22 cellular contexts compared by ENCODE assay signal in genomic region chr1:158334601-158335292, GRCh38. TPM values are rescaled to one million over a fixed set of nuclear protein-coding genes. Genes with fewer than 3 reads are reported as not detected.
DNase-seq lines count a peak whose midpoint lies in the region; ATAC-seq, FAIRE-seq and TF ChIP-seq lines count a peak whose summit lies in the region.
"Had no signal": no experiment of that assay in that cellular context is flagged by ENCODE, and none has a peak within 500 bp of the region (broad histone marks: within the 10 kb centered on the region; RNA-seq: fewer than 3 reads in every experiment).

No MANE protein-coding gene starts in this region.

- H3K4me3 Mint-ChIP-seq in naive B cell (peak overlapping the region in 5 of 8 donors; percentile 13 to 82 (median 34)), chondrocyte (ENCODE audit: unreplicated experiment) (no peak overlapping the region)
- no peak overlapping the region for H3K4me3 Mint-ChIP-seq in activated CD4-positive, alpha-beta T cell treated with anti-CD3 and anti-CD28 coated beads for 36 hours
- H3K4me3 Mint-ChIP-seq: CD4-positive, CD25-positive, alpha-beta regulatory T cell had no signal

- H3K27ac Mint-ChIP-seq in naive B cell (peak overlapping the region in 2 of 6 donors; percentile 34 to 45), chondrocyte (ENCODE audit: unreplicated experiment) (no peak overlapping the region)
- H3K27ac Mint-ChIP-seq in activated CD4-positive, alpha-beta T cell treated with anti-CD3 and anti-CD28 coated beads for 36 hours: no peak overlapping the region
- H3K27ac Mint-ChIP-seq: CD4-positive, CD25-positive, alpha-beta regulatory T cell had no signal

- POLR2A ChIA-PET in A549 (lab: Yijun Ruan, JAX): no interaction called here
- POLR2A ChIA-PET in activated CD4-positive, alpha-beta T cell treated with anti-CD3 and anti-CD28 coated beads for 36 hours (lab: Charles Lee): no interaction called here

- 4% methylated on average over 1 of the region's 1 CpG for WGBS in A549 (ENCODE audit: missing lambda C conversion rate)

- DNase-seq in A549 (ENCODE audit: low read depth in 1 of 2, low spot score in 1 of 2) (no peak), Daoy (ENCODE audit: low read depth) (peak; percentile 7), MV-4-11 (lab: John Stamatoyannopoulos, UW) (peak; percentile 0), naive B cell (no peak), medulla oblongata (ENCODE audit: extremely low spot score) (no peak), chondrocyte (ENCODE audit: low spot score) (no peak)
- DNase-seq in activated CD4-positive, alpha-beta T cell treated with anti-CD3 and anti-CD28 coated beads for 36 hours: no peak
- DNase-seq: GOT3, HCEC 1CT, NCI-H1092 treated with DMSO at 0.1 percent for 48 hours, NCI-H1436 treated with DMSO at 0.1 percent for 48 hours, NCI-H2029, NCI-H226, NCI-H510A treated with DMSO at 0.1 percent for 48 hours, NCI-H748 treated with DMSO at 0.1 percent for 48 hours, Right ventricle myocardium superior had no signal

- no peak for TF ChIP-seq EP300 in A549 (IDR thresholded peaks at IDR 0.05)

- no peak overlapping the region for H3K4me3 ChIP-seq in A549

- no peaks in the 10 kb centered on the region for H3K4me1 ChIP-seq in A549

- CTCF ChIA-PET in A549 (lab: Yijun Ruan, JAX): no interaction called here
- CTCF ChIA-PET in activated CD4-positive, alpha-beta T cell treated with anti-CD3 and anti-CD28 coated beads for 36 hours (lab: Charles Lee): interaction anchor here (0.6 kb wide), 1 partner anchor 1671 kb away, joined by 4 read pairs; no protein-coding TSS in a partner anchor

- FAIRE-seq in A549 (lab: Jason Lieb, UNC): no peak

- no peak overlapping the region for H3K27ac ChIP-seq in A549

- H3K9me3 ChIP-seq in A549: no peaks in the 10 kb centered on the region

- intact Hi-C loops in activated CD4-positive, alpha-beta T cell treated with anti-CD3 and anti-CD28 coated beads for 36 hours (cut with DNase I, micrococcal nuclease): loop anchor here in 1 of 2 experiments (5.0 kb wide), 1 partner anchor 87 kb away; no protein-coding TSS in a partner anchor

- no peak for TF ChIP-seq RAD21 in A549 (conservative IDR thresholded peaks at IDR 0.05 in 1 of 2, IDR thresholded peaks at IDR 0.05 in 1 of 2)

- H3K27me3 Mint-ChIP-seq in naive B cell: no peaks in the 10 kb centered on the region
- no peaks in the 10 kb centered on the region for H3K27me3 Mint-ChIP-seq in chondrocyte (ENCODE audit: low read depth)
- peaks cover 4% of the 10 kb centered on the region for H3K27me3 Mint-ChIP-seq in activated CD4-positive, alpha-beta T cell treated with anti-CD3 and anti-CD28 coated beads for 36 hours
- H3K27me3 Mint-ChIP-seq: IgD-negative memory B cell had no signal

- H3K4me1 Mint-ChIP-seq in naive B cell (peaks cover 22 to 35% (median 28%) of the 10 kb centered on the region in 3 donors), chondrocyte (ENCODE audit: low read depth) (no peaks in the 10 kb centered on the region)
- peaks cover 15% of the 10 kb centered on the region for H3K4me1 Mint-ChIP-seq in activated CD4-positive, alpha-beta T cell treated with anti-CD3 and anti-CD28 coated beads for 36 hours

- H3K9me3 Mint-ChIP-seq in naive B cell (peaks cover 6 to 23% (median 13%) of the 10 kb centered on the region in 7 donors), chondrocyte (ENCODE audit: low read depth) (peaks cover 8% of the 10 kb centered on the region)
- peaks cover 14% of the 10 kb centered on the region for H3K9me3 Mint-ChIP-seq in activated CD4-positive, alpha-beta T cell treated with anti-CD3 and anti-CD28 coated beads for 36 hours (ENCODE audit: low read depth)

- peaks cover 5 to 16% of the 10 kb centered on the region in 2 donors for H3K36me3 Mint-ChIP-seq in naive B cell
- H3K36me3 Mint-ChIP-seq in chondrocyte (ENCODE audit: low read depth): no peaks in the 10 kb centered on the region
- no peaks in the 10 kb centered on the region for H3K36me3 Mint-ChIP-seq in activated CD4-positive, alpha-beta T cell treated with anti-CD3 and anti-CD28 coated beads for 36 hours (ENCODE audit: low read depth)
- H3K36me3 Mint-ChIP-seq: CD4-positive, CD25-positive, alpha-beta regulatory T cell; IgD-negative memory B cell had no signal

- ATAC-seq in A549 (no peak), naive B cell (ENCODE audit: low read depth in 2 of 2) (no peak), GM18861 (IDR thresholded peaks at IDR 0.05; ENCODE audit: unreplicated experiment) (no peak)
- no peak for ATAC-seq in activated CD4-positive, alpha-beta T cell treated with anti-CD3 and anti-CD28 coated beads for 36 hours

- TF ChIP-seq CTCF in A549 (IDR thresholded peaks at IDR 0.05): no peak
- TF ChIP-seq CTCF in chondrocyte (IDR thresholded peaks at IDR 0.05): no peak

- no peak for TF ChIP-seq POLR2A in A549 (IDR thresholded peaks at IDR 0.05; ENCODE audit: low read length)

- no peak overlapping the region for H3K4me2 ChIP-seq in A549

TF ChIP-seq in A549, 52 proteins besides CTCF, POLR2A, EP300 and RAD21:
- TF ChIP-seq TP53 (CRISPR knock-in tag; IDR thresholded peaks at IDR 0.05): no peak
- TF ChIP-seq MAFK (IDR thresholded peaks at IDR 0.05; ENCODE audit: partially characterized antibody): peak; percentile 62
- TF ChIP-seq ZNF302 (CRISPR knock-in tag; IDR thresholded peaks at IDR 0.05): no peak
- no peak for TF ChIP-seq CBX2 (IDR thresholded peaks at IDR 0.05; ENCODE audit: borderline replicate concordance, low read depth)
TF ChIP-seq in A549: peak in this region for 1.

RNA-seq across cellular contexts. Expression of gene CD1B, which starts 3.4 kb away (rescaled TPM):
- polyA plus RNA-seq in A549 (2011; rRNA removed) (not detected in 2 replicates), A549 (2017; fragmentation: RNase III; extraction: RNeasy Plus Mini Kit Qiagen cat#74134 plus additional on column Dnase treatment) (not detected in 3 replicates), naive B cell (ENCODE audit: low read depth in 6 of 6) (not detected)
- polyA plus RNA-seq in A549 (2012; cell fraction: cytosol; rRNA removed): not detected in 2 replicates
- polyA plus RNA-seq in A549 (2012; cell fraction: nucleus; rRNA removed): not detected in 2 replicates
- polyA minus RNA-seq in A549 (2011; rRNA and poly(A)+ RNA removed): not detected in 2 replicates
- not detected in 2 replicates for total RNA-seq in Daoy (2014; rRNA removed; shearing (Covaris generic))
- total RNA-seq in chondrocyte: not detected in 3 replicates
- not detected for total RNA-seq in activated CD4-positive, alpha-beta T cell treated with anti-CD3 and anti-CD28 coated beads for 36 hours
- total RNA-seq: A172; CD4-positive, CD25-positive, alpha-beta regulatory T cell; Right ventricle myocardium superior; SK-MEL-5; T-helper 1 cell treated with Interleukin-12 subunit alpha and Interleukin-12 subunit beta and Interleukin-4 antibody, amounts not matched to agents 30 ng/mL and 1 ng/mL, for 36 hours had no signal
- polyA plus RNA-seq: CD4-positive, CD25-positive, alpha-beta regulatory T cell; IgD-negative memory B cell had no signal

RNA-seq across cellular contexts. Expression of gene CD1E, which starts 18.9 kb away (rescaled TPM):
- not detected in 2 replicates for polyA plus RNA-seq in A549 (2011; rRNA removed)
- not detected in 2 replicates for polyA plus RNA-seq in A549 (2012; cell fraction: cytosol; rRNA removed)
- polyA plus RNA-seq in A549 (2012; cell fraction: nucleus; rRNA removed): not detected in 2 replicates
- polyA plus RNA-seq in A549 (2017; fragmentation: RNase III; extraction: RNeasy Plus Mini Kit Qiagen cat#74134 plus additional on column Dnase treatment): not detected in 3 replicates
- polyA minus RNA-seq in A549 (2011; rRNA and poly(A)+ RNA removed): not detected in 2 replicates
- total RNA-seq in Daoy (2014; rRNA removed; shearing (Covaris generic)): not detected in 2 replicates
- not detected for polyA plus RNA-seq in naive B cell (ENCODE audit: low read depth in 6 of 6)
- total RNA-seq in chondrocyte: not detected in 3 replicates
- not detected for total RNA-seq in activated CD4-positive, alpha-beta T cell treated with anti-CD3 and anti-CD28 coated beads for 36 hours
- total RNA-seq: A172; CD4-positive, CD25-positive, alpha-beta regulatory T cell; Right ventricle myocardium superior; SK-MEL-5; T-helper 1 cell treated with Interleukin-12 subunit alpha and Interleukin-12 subunit beta and Interleukin-4 antibody, amounts not matched to agents 30 ng/mL and 1 ng/mL, for 36 hours had no signal
- polyA plus RNA-seq: CD4-positive, CD25-positive, alpha-beta regulatory T cell; IgD-negative memory B cell had no signal

RNA-seq across cellular contexts. Expression of gene CD1C, which starts 45.0 kb away (rescaled TPM):
- not detected in 2 replicates for polyA plus RNA-seq in A549 (2011; rRNA removed)
- not detected in 2 replicates for polyA plus RNA-seq in A549 (2012; cell fraction: cytosol; rRNA removed)
- polyA plus RNA-seq in A549 (2012; cell fraction: nucleus; rRNA removed): not detected in 2 replicates
- polyA plus RNA-seq in A549 (2017; fragmentation: RNase III; extraction: RNeasy Plus Mini Kit Qiagen cat#74134 plus additional on column Dnase treatment): not detected in 3 replicates
- not detected in 2 replicates for polyA minus RNA-seq in A549 (2011; rRNA and poly(A)+ RNA removed)
- total RNA-seq in Daoy (2014; rRNA removed; shearing (Covaris generic)): not detected in 2 replicates
- polyA plus RNA-seq in naive B cell (ENCODE audit: low read depth in 6 of 6): 100 to 1,000 TPM in 5 of 6 donors, 10 to 100 TPM in 1; 58.4 to 396 (median 159) TPM
- total RNA-seq in chondrocyte: not detected in 3 replicates
- total RNA-seq in activated CD4-positive, alpha-beta T cell treated with anti-CD3 and anti-CD28 coated beads for 36 hours: under 1 TPM; 0.14 to 0.21 TPM
- total RNA-seq: A172; CD4-positive, CD25-positive, alpha-beta regulatory T cell; SK-MEL-5 had no signal

Comparison
In these comparisons a context has a peak if more than half of its experiments do, and no peak if none do; other contexts are left out.
1. DNase-seq: peak in Daoy (single experiment) and MV-4-11 (single experiment); none in A549 (0 of 2), naive B cell (single experiment), medulla oblongata (single experiment), chondrocyte (single experiment) and activated CD4-positive, alpha-beta T cell treated with anti-CD3 and anti-CD28 coated beads for 36 hours (single experiment).
2. H3K4me3 Mint-ChIP-seq: peak in naive B cell (5 of 8); none in chondrocyte (single experiment) and activated CD4-positive, alpha-beta T cell treated with anti-CD3 and anti-CD28 coated beads for 36 hours (single experiment).